18 cellular contexts compared by ENCODE assay signal in the genomic region with DNA sequence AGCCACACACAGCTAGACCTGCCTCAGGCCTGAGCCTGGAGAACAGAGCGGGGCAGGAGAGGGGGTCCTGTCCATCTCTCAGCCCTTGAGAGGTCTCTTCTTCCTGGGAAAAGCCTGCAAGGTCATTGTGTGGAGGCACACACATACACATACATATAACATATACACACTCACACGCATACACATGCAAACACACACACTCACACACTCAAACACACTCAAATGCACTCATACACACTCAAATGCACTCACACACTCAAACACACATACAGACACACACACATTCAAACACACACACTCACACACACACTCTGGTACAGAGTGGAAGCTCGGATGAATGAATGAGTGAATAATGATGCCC. TPM values are rescaled to one million over a fixed set of nuclear protein-coding genes. Genes with fewer than 3 reads are reported as not detected.
DNase-seq lines count a peak whose midpoint lies in the region; ATAC-seq and TF ChIP-seq lines count a peak whose summit lies in the region.
"Had no signal": no experiment of that assay in that cellular context is flagged by ENCODE, and none has a peak within 500 bp of the region (broad histone marks: within the 10 kb centered on the region; RNA-seq: fewer than 3 reads in every experiment).

No MANE protein-coding gene starts in this region.

- H3K9ac ChIP-seq in BLaER1 (peak overlapping the region; percentile 73), MM.1S (ENCODE audit: low read length) (peak overlapping the region; percentile 66), neuronal stem cell (ENCODE audit: low read depth, low read length, poor library complexity) (no peak overlapping the region)

- no peak overlapping the region for H2BK5ac ChIP-seq in neuronal stem cell (ENCODE audit: low read length)

- H3K27ac ChIP-seq in BLaER1 (peak overlapping the region; percentile 80), MM.1S (ENCODE audit: low read length) (peak overlapping the region; percentile 90; the same call in 1 of the 2 replicates), hepatocyte (peak overlapping the region; percentile 72), neuronal stem cell (replicated peaks; ENCODE audit: low read length) (no peak overlapping the region)
- H3K27ac ChIP-seq: A549, C4-2B had no signal

- peaks cover 8% of the 10 kb centered on the region; the same call in 1 of the 2 replicates for H3F3A ChIP-seq in MM.1S (ENCODE audit: insufficient read depth, low read length)

- peak overlapping the region; percentile 84 for H3K4me2 ChIP-seq in BLaER1
- H3K4me2 ChIP-seq in MM.1S (ENCODE audit: low read depth, low read length) = peak overlapping the region; percentile 65; the same call in 1 of the 2 replicates
- H3K4me2 ChIP-seq in hepatocyte = peak overlapping the region; percentile 54
- no peak overlapping the region for H3K4me2 ChIP-seq in neuronal stem cell (ENCODE audit: insufficient read depth, low read length, poor library complexity, severe bottlenecking)
- H3K4me2 ChIP-seq: A549 had no signal

- ATAC-seq in HG02610 (IDR thresholded peaks at IDR 0.05; ENCODE audit: unreplicated experiment) (no peak), GM21786 (IDR thresholded peaks at IDR 0.05; ENCODE audit: unreplicated experiment) (no peak)
- ATAC-seq: A549, Panc1 had no signal

- peak overlapping the region; percentile 38 for H4K91ac ChIP-seq in neuronal stem cell (ENCODE audit: low read depth, low read length, poor library complexity)

- peaks cover 64% of the 10 kb centered on the region for H3K4me1 ChIP-seq in BLaER1
- H3K4me1 ChIP-seq in MM.1S (ENCODE audit: low read length) = peaks cover 19% of the 10 kb centered on the region
- peaks cover 4% of the 10 kb centered on the region for H3K4me1 ChIP-seq in hepatocyte (ENCODE audit: insufficient read depth)
- H3K4me1 ChIP-seq in neuronal stem cell (ENCODE audit: control insufficient read depth in 2 of 2, insufficient read depth in 1 of 2, low read depth in 1 of 2, low read length in 2 of 2) = no peaks in the 10 kb centered on the region
- H3K4me1 ChIP-seq: A549 had no signal

- H3K79me2 ChIP-seq in MM.1S (ENCODE audit: low read length) = no peaks in the 10 kb centered on the region
- no peaks in the 10 kb centered on the region for H3K79me2 ChIP-seq in hepatocyte

- H3K18ac ChIP-seq in neuronal stem cell (ENCODE audit: low read length) = no peak overlapping the region

- DNase-seq in MM.1S = no peak
- DNase-seq in hepatocyte (ENCODE audit: low spot score) = no peak
- DNase-seq in neuronal stem cell (ENCODE audit: low spot score) = no peak
- no peak for DNase-seq in cerebellar cortex (ENCODE audit: low spot score)
- no peak for DNase-seq in NCI-H2081 (lab: John Stamatoyannopoulos, UW)
- DNase-seq: Kasumi-1, MV-4-11, NCI-H2029, NCI-H82, SHP77 had no signal

- no peak overlapping the region for H2BK12ac ChIP-seq in neuronal stem cell (ENCODE audit: low read length)

- H3K9me3 ChIP-seq in BLaER1 (no peaks in the 10 kb centered on the region), MM.1S (replicated peaks; ENCODE audit: insufficient read depth, low read length) (no peaks in the 10 kb centered on the region), hepatocyte (ENCODE audit: low read depth) (no peaks in the 10 kb centered on the region), neuronal stem cell (replicated peaks in 1 of 2; ENCODE audit: control insufficient read depth in 2 of 2, insufficient read depth in 1 of 2, low read depth in 1 of 2, low read length in 2 of 2) (peaks cover 0 to 2% of the 10 kb centered on the region in 2 donors)
- H3K9me3 ChIP-seq: A549 had no signal

- no peaks in the 10 kb centered on the region for H3K79me1 ChIP-seq in neuronal stem cell (ENCODE audit: low read depth, low read length)

- H4K20me1 ChIP-seq in BLaER1 (no peaks in the 10 kb centered on the region), MM.1S (ENCODE audit: insufficient read depth, low read length) (no peaks in the 10 kb centered on the region), hepatocyte (ENCODE audit: insufficient read depth, poor library complexity, severe bottlenecking) (no peaks in the 10 kb centered on the region)

- H3K36me3 ChIP-seq in BLaER1 (no peaks in the 10 kb centered on the region), MM.1S (replicated peaks; ENCODE audit: insufficient read depth, low read length) (no peaks in the 10 kb centered on the region), hepatocyte (replicated peaks; ENCODE audit: insufficient read depth, low read depth) (no peaks in the 10 kb centered on the region), neuronal stem cell (replicated peaks in 1 of 2; ENCODE audit: control insufficient read depth in 2 of 2, insufficient read depth in 2 of 2, low read length in 2 of 2) (no peaks in the 10 kb centered on the region)

- peak overlapping the region; percentile 20 for H2AK5ac ChIP-seq in neuronal stem cell (ENCODE audit: low read depth, low read length)

- peak overlapping the region; percentile 9 for H3K23ac ChIP-seq in neuronal stem cell (ENCODE audit: low read depth, low read length, poor library complexity)

- H2AFZ ChIP-seq in MM.1S (ENCODE audit: low read length) (peak overlapping the region; percentile 37; the same call in 1 of the 2 replicates), hepatocyte (no peak overlapping the region), neuronal stem cell (ENCODE audit: low read length) (peak overlapping the region; percentile 35)

- no peak overlapping the region for H2BK120ac ChIP-seq in neuronal stem cell (ENCODE audit: low read depth, low read length)

- peak overlapping the region; percentile 19 for H4K8ac ChIP-seq in neuronal stem cell (ENCODE audit: low read depth, low read length)

- no peaks in the 10 kb centered on the region for H3K27me3 ChIP-seq in BLaER1
- no peaks in the 10 kb centered on the region for H3K27me3 ChIP-seq in MM.1S (replicated peaks; ENCODE audit: insufficient read depth, low read length)
- no peaks in the 10 kb centered on the region for H3K27me3 ChIP-seq in hepatocyte
- peaks cover 0 to 11% (median 3%) of the 10 kb centered on the region in 3 experiments for H3K27me3 ChIP-seq in neuronal stem cell (ENCODE audit: control insufficient read depth in 3 of 3, insufficient read depth in 3 of 3, low read depth in 1 of 3, low read length in 3 of 3)

- H2BK15ac ChIP-seq in neuronal stem cell (ENCODE audit: low read length) = peak overlapping the region; percentile 3

- H3K4me3 ChIP-seq in BLaER1 = no peak overlapping the region
- H3K4me3 ChIP-seq in MM.1S (ENCODE audit: low read length) = peak overlapping the region; percentile 19
- H3K4me3 ChIP-seq in hepatocyte = no peak overlapping the region
- no peak overlapping the region for H3K4me3 ChIP-seq in neuronal stem cell (ENCODE audit: low read length in 2 of 2)
- H3K4me3 ChIP-seq: A549 had no signal

- TF ChIP-seq CTCF in MM.1S (IDR thresholded peaks at IDR 0.05; ENCODE audit: low read length) = no peak
- TF ChIP-seq CTCF in hepatocyte (IDR thresholded peaks at IDR 0.05; ENCODE audit: poor library complexity) = no peak

- 93% methylated on average over 3 of the region's 3 CpGs for WGBS in hepatocyte (ENCODE audit: low lambda C conversion rate, missing lambda C conversion rate)
- WGBS in neuronal stem cell (ENCODE audit: extremely low coverage in 2 of 2, insufficient read length in 2 of 2, insufficient replicate concordance in 1 of 2), 2 donors = 100% methylated on average over 1 of the region's 3 CpGs; no CpG with 5 or more reads in 1 of the 2 donors

- H3K14ac ChIP-seq in neuronal stem cell (ENCODE audit: low read length) = no peak overlapping the region

- no peak overlapping the region for H3K4ac ChIP-seq in neuronal stem cell (ENCODE audit: low read length)

- no peaks in the 10 kb centered on the region for H3K9me2 ChIP-seq in MM.1S (replicated peaks; ENCODE audit: insufficient read depth, low read length)
- no peaks in the 10 kb centered on the region for H3K9me2 ChIP-seq in hepatocyte (replicated peaks; ENCODE audit: insufficient read depth)

RNA-seq across cellular contexts. Expression of gene TLDC2, which starts 0.5 kb away (rescaled TPM):
- 1.6 and 2.9 TPM in 2 replicates for total RNA-seq in hepatocyte
- polyA plus RNA-seq in hepatocyte = 0.68 and 1.2 TPM in 2 replicates
- polyA plus RNA-seq in neuronal stem cell (2013, experiment 1 of 2) = 0.99 TPM
- 1.00 TPM for polyA plus RNA-seq in neuronal stem cell (2013, experiment 2 of 2)
- total RNA-seq: Daoy had no signal
- polyA plus RNA-seq: IgD-negative memory B cell had no signal
